In the genomic region with DNA sequence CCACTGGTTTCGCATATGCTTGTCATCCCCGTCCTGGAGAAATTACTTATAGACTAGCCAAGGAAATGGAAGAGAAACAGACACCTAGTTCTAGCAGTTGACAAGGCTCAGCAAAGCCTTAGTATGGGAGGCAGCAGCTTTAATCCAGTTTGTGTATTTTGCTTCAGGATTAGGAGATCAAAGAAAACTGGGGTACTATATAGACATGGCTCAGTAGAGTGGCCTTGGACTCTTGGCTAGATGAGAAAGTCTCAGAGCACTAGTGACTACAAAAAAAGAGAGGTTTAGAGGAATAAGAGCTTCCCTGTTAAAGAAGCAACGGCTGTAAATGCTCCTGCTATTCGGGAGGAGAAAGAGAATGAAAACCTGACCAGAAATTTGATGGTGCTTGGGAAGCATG, we compare ENCODE assay signal across 18 cellular contexts.
"Had no signal": no experiment of that assay in that cellular context is flagged by ENCODE, and none has a peak within 500 bp of the region (broad histone marks: within the 10 kb centered on the region; RNA-seq: fewer than 3 reads in every experiment).

No MANE protein-coding gene starts in this region.

- ATAC-seq: gastroesophageal sphincter; heart left ventricle; left lobe of liver; natural killer cell; right cardiac atrium; stimulated activated effector memory CD8-positive, alpha-beta T cell treated with anti-CD3 and anti-CD28 coated beads, Interleukin-12 subunit alpha, Interleukin-12 subunit beta, amount 100 ng/mL, for 72 hours; stimulated activated naive CD8-positive, alpha-beta T cell treated with anti-CD3 and anti-CD28 coated beads, Interleukin-15, Interleukin-2, amounts not matched to agents 100 U/mL and 50 U/mL, for 24 hours had no signal

- DNase-seq: cortex of kidney; effector memory CD4-positive, alpha-beta T cell; esophagus squamous epithelium; foreskin fibroblast; heart left ventricle; kidney glomerular epithelial cell; mammary epithelial cell; natural killer cell; right cardiac atrium; stimulated activated CD4-positive, alpha-beta T cell treated with anti-CD3 and anti-CD28 coated beads, Interleukin-4, amount 100 ng/mL, for 1 hour; stimulated activated CD8-positive, alpha-beta memory T cell treated with anti-CD3 and anti-CD28 coated beads, Interleukin-4, amount 100 ng/mL, for 48 hours; stimulated activated naive CD8-positive, alpha-beta T cell treated with anti-CD3 and anti-CD28 coated beads, Interleukin-15, Interleukin-2, amounts not matched to agents 100 U/mL and 50 U/mL, for 24 hours; transverse colon had no signal

- H3K27ac ChIP-seq: epithelial cell of prostate, esophagus squamous epithelium, gastroesophageal sphincter, heart left ventricle, thoracic aorta, transverse colon had no signal
